Comparison of ENCODE assay signal across 22 cellular contexts in genomic region chr3:28586325-28586724, GRCh38.
DNase-seq lines count a peak whose midpoint lies in the region; ATAC-seq and TF ChIP-seq lines count a peak whose summit lies in the region.
"Had no signal": no experiment of that assay in that cellular context is flagged by ENCODE, and none has a peak within 500 bp of the region (broad histone marks: within the 10 kb centered on the region; RNA-seq: fewer than 3 reads in every experiment).

No MANE protein-coding gene starts in this region.

- H3K18ac ChIP-seq in H9 (ENCODE audit: insufficient read length, low read depth, low read length) = no peak overlapping the region

- H3K4me3 ChIP-seq in PC-3 (ENCODE audit: low read length) (no peak overlapping the region), smooth muscle cell (no peak overlapping the region)
- H3K4me3 ChIP-seq: sigmoid colon had no signal

- no peak overlapping the region for H2AK5ac ChIP-seq in H9 (ENCODE audit: insufficient read length, low read length)

- H3K23ac ChIP-seq in H9 (ENCODE audit: insufficient read length, low read depth, low read length) = no peak overlapping the region

- no peak overlapping the region for H2BK12ac ChIP-seq in H9 (ENCODE audit: insufficient read length, low read depth, low read length)

- intact Hi-C loops in PC-3 (cut with micrococcal nuclease) = no loop called here

- H3K23me2 ChIP-seq in H9 (ENCODE audit: insufficient read length, low read depth, low read length, poor library complexity, severe bottlenecking) = no peaks in the 10 kb centered on the region

- H3K4ac ChIP-seq in H9 (ENCODE audit: low read depth, low read length) = no peak overlapping the region

- no peaks in the 10 kb centered on the region for H4K20me1 ChIP-seq in PC-3 (ENCODE audit: low read length)
- H4K20me1 ChIP-seq in smooth muscle cell (ENCODE audit: low read depth) = no peaks in the 10 kb centered on the region
- no peaks in the 10 kb centered on the region for H4K20me1 ChIP-seq in H9 (ENCODE audit: control insufficient read depth, insufficient read depth, insufficient read length)

- H3K79me2 ChIP-seq in PC-3 (ENCODE audit: low read length) (no peaks in the 10 kb centered on the region), smooth muscle cell (ENCODE audit: low read depth) (no peaks in the 10 kb centered on the region), H9 (ENCODE audit: insufficient read depth, low read length) (no peaks in the 10 kb centered on the region)

- no peak overlapping the region for H4K8ac ChIP-seq in H9 (replicated peaks; ENCODE audit: insufficient read length, low read depth, low read length)

- ATAC-seq in GM18868 (IDR thresholded peaks at IDR 0.05; ENCODE audit: unreplicated experiment) (peak; percentile 55), HG02642 (IDR thresholded peaks at IDR 0.05; ENCODE audit: poor library complexity, unreplicated experiment) (peak; percentile 58), PC-3 (no peak), GM19467 (IDR thresholded peaks at IDR 0.05; ENCODE audit: unreplicated experiment) (no peak)
- ATAC-seq: activated CD4-positive, alpha-beta T cell treated with anti-CD3 and anti-CD28 coated beads for 36 hours; CD8-positive, alpha-beta T cell; left colon; natural killer cell treated with Interleukin-12 subunit alpha and Interleukin-12 subunit beta and Interleukin-15 and Interleukin-18, amount 100 ng/mL, for 72 hours; stimulated activated effector memory CD8-positive, alpha-beta T cell treated with anti-CD3 and anti-CD28 coated beads, Interleukin-12 subunit alpha, Interleukin-12 subunit beta, amount 100 ng/mL, for 72 hours had no signal

- TF ChIP-seq CTCF in PC-3 (conservative IDR thresholded peaks at IDR 0.05; ENCODE audit: low read depth, low read length) (no peak), smooth muscle cell (IDR thresholded peaks at IDR 0.05; ENCODE audit: borderline replicate concordance, insufficient read depth, poor library complexity, severe bottlenecking) (no peak), H9 (conservative IDR thresholded peaks at IDR 0.05) (no peak)

- H4K91ac ChIP-seq in H9 (ENCODE audit: insufficient read length, low read depth, low read length) = no peak overlapping the region

- peak; percentile 18 for DNase-seq in PC-3
- DNase-seq in smooth muscle cell (lab: John Stamatoyannopoulos, UW; ENCODE audit: unreplicated experiment) = no peak
- DNase-seq in H9 = no peak
- no peak for DNase-seq in stimulated activated CD4-positive, alpha-beta T cell treated with anti-CD3 and anti-CD28 coated beads, Interleukin-4, amount 100 ng/mL, for 4 hours
- DNase-seq: activated CD4-positive, alpha-beta T cell treated with anti-CD3 and anti-CD28 coated beads for 36 hours; CD8-positive, alpha-beta T cell; DMS53; effector memory CD4-positive, alpha-beta T cell; left colon; NCI-H1694; NCI-H2227 treated with DMSO at 0.1 percent for 48 hours; NCI-H774; OCI-M1; Right ventricle myocardium superior; sigmoid colon had no signal

- H3K4me1 ChIP-seq in PC-3 (ENCODE audit: insufficient read depth, low read length) (no peaks in the 10 kb centered on the region), smooth muscle cell (ENCODE audit: low read depth) (no peaks in the 10 kb centered on the region), H9 (ENCODE audit: insufficient read depth, low read length) (peaks cover 2% of the 10 kb centered on the region; the same call in 1 of the 2 replicates)
- H3K4me1 ChIP-seq: sigmoid colon had no signal

- no peak overlapping the region for H2BK20ac ChIP-seq in H9 (ENCODE audit: low read depth, low read length, poor library complexity, severe bottlenecking)

- POLR2A ChIA-PET in PC-3 (lab: Charles Lee; ENCODE audit: unreplicated experiment) = no interaction called here

- H3K4me1 Mint-ChIP-seq in H9 = peaks cover 13 to 20% of the 10 kb centered on the region in 2 experiments
- H3K4me1 Mint-ChIP-seq: activated CD4-positive, alpha-beta T cell treated with anti-CD3 and anti-CD28 coated beads for 36 hours; IgD-negative memory B cell; stimulated activated effector memory CD8-positive, alpha-beta T cell treated with anti-CD3 and anti-CD28 coated beads, Interleukin-12 subunit alpha, Interleukin-12 subunit beta, amount 100 ng/mL, for 72 hours had no signal

- H3K9me3 ChIP-seq in PC-3 (ENCODE audit: low read length) (no peaks in the 10 kb centered on the region), smooth muscle cell (replicated peaks; ENCODE audit: low read depth) (no peaks in the 10 kb centered on the region), H9 (ENCODE audit: control insufficient read depth, low read depth, low read length) (no peaks in the 10 kb centered on the region)
- H3K9me3 ChIP-seq: sigmoid colon had no signal

- CTCF ChIA-PET in PC-3 (lab: Charles Lee) = no interaction called here

- H3T11ph ChIP-seq in H9 (ENCODE audit: low read length) = no peak overlapping the region

- no peaks in the 10 kb centered on the region for H3K79me1 ChIP-seq in H9 (ENCODE audit: insufficient read depth, low read depth, low read length, poor library complexity, severe bottlenecking)

- no peaks in the 10 kb centered on the region; a peak in 1 of 5 replicates for H3K9me3 Mint-ChIP-seq in H9
- H3K9me3 Mint-ChIP-seq: CD8-positive, alpha-beta T cell; natural killer cell treated with Interleukin-12 subunit alpha and Interleukin-12 subunit beta and Interleukin-15 and Interleukin-18, amount 100 ng/mL, for 72 hours; stimulated activated effector memory CD8-positive, alpha-beta T cell treated with anti-CD3 and anti-CD28 coated beads, Interleukin-12 subunit alpha, Interleukin-12 subunit beta, amount 100 ng/mL, for 72 hours had no signal

- no peak overlapping the region for H2AFZ ChIP-seq in PC-3 (ENCODE audit: low read length)
- no peak overlapping the region for H2AFZ ChIP-seq in smooth muscle cell (ENCODE audit: low read depth)
- no peak overlapping the region for H2AFZ ChIP-seq in H9 (ENCODE audit: low read length)

- H3K27ac ChIP-seq in PC-3 (ENCODE audit: low read length) (no peak overlapping the region), smooth muscle cell (ENCODE audit: low read depth) (peak overlapping the region; percentile 47), H9 (ENCODE audit: insufficient read length, low read depth, low read length) (no peak overlapping the region)
- H3K27ac ChIP-seq: sigmoid colon had no signal

- H3K27ac Mint-ChIP-seq in H9 = no peak overlapping the region
- H3K27ac Mint-ChIP-seq: activated CD4-positive, alpha-beta T cell treated with anti-CD3 and anti-CD28 coated beads for 36 hours; activated naive CD4-positive, alpha-beta T cell treated with anti-CD3 and anti-CD28 coated beads, Interleukin-2, amount 50 U/mL, for 72 hours; CD8-positive, alpha-beta T cell; IgD-negative memory B cell; natural killer cell treated with Interleukin-12 subunit alpha and Interleukin-12 subunit beta and Interleukin-15 and Interleukin-18, amount 100 ng/mL, for 72 hours; stimulated activated effector memory CD8-positive, alpha-beta T cell treated with anti-CD3 and anti-CD28 coated beads, Interleukin-12 subunit alpha, Interleukin-12 subunit beta, amount 100 ng/mL, for 72 hours had no signal

- H2BK5ac ChIP-seq in H9 (ENCODE audit: insufficient read length, low read length) = no peak overlapping the region

- no TSS peak for BruUV-seq in PC-3 (replicated peaks; lab: Mats Ljungman, UMichigan)

- no peak overlapping the region for H2BK15ac ChIP-seq in H9 (ENCODE audit: low read depth, low read length)

- H3K4me3 Mint-ChIP-seq in H9 = no peak overlapping the region
- H3K4me3 Mint-ChIP-seq: activated CD4-positive, alpha-beta T cell treated with anti-CD3 and anti-CD28 coated beads for 36 hours; CD8-positive, alpha-beta T cell; IgD-negative memory B cell; natural killer cell treated with Interleukin-12 subunit alpha and Interleukin-12 subunit beta and Interleukin-15 and Interleukin-18, amount 100 ng/mL, for 72 hours; stimulated activated effector memory CD8-positive, alpha-beta T cell treated with anti-CD3 and anti-CD28 coated beads, Interleukin-12 subunit alpha, Interleukin-12 subunit beta, amount 100 ng/mL, for 72 hours had no signal

- no peaks in the 10 kb centered on the region for H3F3A ChIP-seq in PC-3 (ENCODE audit: low read length, unreplicated experiment)
- no peaks in the 10 kb centered on the region for H3F3A ChIP-seq in smooth muscle cell (ENCODE audit: low read depth)

- H3K14ac ChIP-seq in H9 (ENCODE audit: insufficient read depth, low read length) = no peak overlapping the region

- no peaks in the 10 kb centered on the region for H3K27me3 Mint-ChIP-seq in H9 (ENCODE audit: low read depth)
- H3K27me3 Mint-ChIP-seq: IgD-negative memory B cell had no signal

- no peaks in the 10 kb centered on the region for H3K9me2 ChIP-seq in PC-3 (replicated peaks; ENCODE audit: low read length)

- H3K27me3 ChIP-seq in PC-3 (ENCODE audit: low read length) (peaks cover 41% of the 10 kb centered on the region), smooth muscle cell (ENCODE audit: low read depth) (no peaks in the 10 kb centered on the region), H9 (ENCODE audit: insufficient read depth, low read length) (no peaks in the 10 kb centered on the region)
- H3K27me3 ChIP-seq: sigmoid colon had no signal

- no peak overlapping the region for H4K5ac ChIP-seq in H9 (ENCODE audit: insufficient read length, low read depth, low read length)

- H3K36me3 Mint-ChIP-seq in H9 (ENCODE audit: insufficient read depth in 1 of 3, low read depth in 3 of 3) = peaks cover 0 to 6% (median 0%) of the 10 kb centered on the region in 3 experiments; a peak in 1 of 7 replicates
- H3K36me3 Mint-ChIP-seq: activated naive CD4-positive, alpha-beta T cell treated with anti-CD3 and anti-CD28 coated beads, Interleukin-2, amount 50 U/mL, for 72 hours; CD8-positive, alpha-beta T cell; IgD-negative memory B cell; natural killer cell treated with Interleukin-12 subunit alpha and Interleukin-12 subunit beta and Interleukin-15 and Interleukin-18, amount 100 ng/mL, for 72 hours; stimulated activated effector memory CD8-positive, alpha-beta T cell treated with anti-CD3 and anti-CD28 coated beads, Interleukin-12 subunit alpha, Interleukin-12 subunit beta, amount 100 ng/mL, for 72 hours had no signal

- no peak overlapping the region for H3K56ac ChIP-seq in H9 (ENCODE audit: insufficient read length, low read depth, low read length)

- H3K36me3 ChIP-seq in PC-3 (ENCODE audit: low read depth, low read length) (no peaks in the 10 kb centered on the region), smooth muscle cell (ENCODE audit: low read depth) (no peaks in the 10 kb centered on the region)
- H3K36me3 ChIP-seq: sigmoid colon had no signal

- H3K4me2 ChIP-seq in PC-3 (ENCODE audit: low read length) (no peak overlapping the region), smooth muscle cell (no peak overlapping the region), H9 (ENCODE audit: insufficient read depth, insufficient read length, low read length) (no peak overlapping the region)

- H2BK120ac ChIP-seq in H9 (ENCODE audit: low read depth, low read length, poor library complexity, severe bottlenecking) = no peak overlapping the region

- no peak overlapping the region for H3K9ac ChIP-seq in PC-3 (ENCODE audit: low read length)
- no peak overlapping the region for H3K9ac ChIP-seq in smooth muscle cell (ENCODE audit: low read depth)
- no peak overlapping the region for H3K9ac ChIP-seq in H9 (ENCODE audit: extremely low read depth, insufficient read length, low read length)

Comparison
In these comparisons a context has a peak if more than half of its experiments do, and no peak if none do; other contexts are left out.
1. ATAC-seq: peak in GM18868 (single experiment) and HG02642 (single experiment); none in PC-3 (single experiment) and GM19467 (single experiment).